In the genomic region with DNA sequence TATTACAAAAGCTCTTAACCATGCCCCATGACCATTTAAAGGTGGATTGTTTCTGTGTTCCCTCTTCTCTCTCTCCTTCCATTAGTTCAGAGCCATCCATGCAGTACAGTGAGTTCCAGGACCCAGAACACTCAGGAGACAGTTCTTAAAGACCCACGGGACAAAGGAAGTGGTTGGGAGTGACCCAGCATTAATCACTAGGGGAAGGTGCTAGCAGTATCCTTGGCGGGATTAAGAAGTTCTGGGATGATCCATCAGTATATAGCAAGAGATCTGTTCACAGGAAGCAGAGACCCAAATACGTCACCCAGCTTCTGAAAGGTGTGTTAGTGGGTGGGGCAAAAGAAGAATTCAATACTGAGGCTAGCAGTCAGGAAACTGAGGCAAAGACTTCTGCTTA, we compare ENCODE assay signal across 22 cellular contexts.
"Had no signal": no experiment of that assay in that cellular context is flagged by ENCODE, and none has a peak within 500 bp of the region (broad histone marks: within the 10 kb centered on the region; RNA-seq: fewer than 3 reads in every experiment).

No MANE protein-coding gene starts in this region.

- H2AFZ ChIP-seq: hepatocyte had no signal

- H3K27ac ChIP-seq: colonic mucosa, esophagus muscularis mucosa, gastroesophageal sphincter, heart left ventricle, hepatocyte, left lung, lower lobe of right lung had no signal

- DNase-seq: colonic mucosa; cortex of kidney; effector CD8-positive, alpha-beta T cell; effector memory CD8-positive, alpha-beta T cell; endodermal cell; foreskin fibroblast; heart left ventricle; hypothalamus; immature natural killer cell; islet precursor cell; kidney; kidney glomerular epithelial cell; left cardiac atrium; left lung; left ventricle myocardium superior; lower lobe of right lung; mesenchymal stem cell; mucosa of descending colon; naive B cell had no signal

- H3K4me2 ChIP-seq: hepatocyte had no signal

- H3K79me2 ChIP-seq: hepatocyte had no signal

- H3K4me1 ChIP-seq: colonic mucosa, esophagus muscularis mucosa, gastroesophageal sphincter, heart left ventricle, lower lobe of right lung had no signal

- H3K36me3 ChIP-seq: colonic mucosa, esophagus muscularis mucosa, gastroesophageal sphincter, heart left ventricle, left lung, lower lobe of right lung had no signal

- H3K27me3 ChIP-seq: colonic mucosa, heart left ventricle, hepatocyte had no signal

- ATAC-seq: effector memory CD8-positive, alpha-beta T cell; gastroesophageal sphincter; heart left ventricle; left cardiac atrium; left lung; left ventricle myocardium superior; lower lobe of right lung; mucosa of descending colon had no signal

- H3K9me3 ChIP-seq: colonic mucosa, esophagus muscularis mucosa, gastroesophageal sphincter, heart left ventricle, left lung, lower lobe of right lung, mucosa of descending colon had no signal

- H3K4me3 ChIP-seq: colonic mucosa, esophagus muscularis mucosa, gastroesophageal sphincter, heart left ventricle, hepatocyte, left lung, lower lobe of right lung, mucosa of descending colon had no signal
